ENCODE assay signal across 19 cellular contexts in genomic region chr11:15884131-15884530, GRCh38.
"Had no signal": no experiment of that assay in that cellular context is flagged by ENCODE, and none has a peak within 500 bp of the region (broad histone marks: within the 10 kb centered on the region; RNA-seq: fewer than 3 reads in every experiment).

No MANE protein-coding gene starts in this region.

- H3K4me3 Mint-ChIP-seq: activated B cell treated with CpG ODN at 0.5 μM for 24 hours; activated CD8-positive, alpha-beta T cell treated with anti-CD3 and anti-CD28 coated beads for 36 hours; activated naive CD4-positive, alpha-beta T cell treated with anti-CD3 and anti-CD28 coated beads, Interleukin-2, amount 50 U/mL, for 24 hours; central memory CD8-positive, alpha-beta T cell; naive thymus-derived CD4-positive, alpha-beta T cell; stimulated activated naive CD8-positive, alpha-beta T cell treated with anti-CD3 and anti-CD28 coated beads, Interleukin-15, Interleukin-2, amounts not matched to agents 100 ng/mL and 50 ng/mL, for 24 hours; T-helper 2 cell treated with Interferon-gamma antibody and Interleukin-4, amounts not matched to agents 5 μg/mL and 100 μg/mL, for 36 hours had no signal

- H3K27ac Mint-ChIP-seq: activated B cell treated with CpG ODN at 0.5 μM for 24 hours; activated CD8-positive, alpha-beta T cell treated with anti-CD3 and anti-CD28 coated beads for 36 hours; activated naive CD4-positive, alpha-beta T cell treated with anti-CD3 and anti-CD28 coated beads, Interleukin-2, amount 50 U/mL, for 24 hours; naive thymus-derived CD4-positive, alpha-beta T cell; stimulated activated naive CD8-positive, alpha-beta T cell treated with anti-CD3 and anti-CD28 coated beads, Interleukin-15, Interleukin-2, amounts not matched to agents 100 ng/mL and 50 ng/mL, for 24 hours; T-helper 2 cell treated with Interferon-gamma antibody and Interleukin-4, amounts not matched to agents 5 μg/mL and 100 μg/mL, for 36 hours had no signal

- ATAC-seq: activated CD8-positive, alpha-beta T cell treated with anti-CD3 and anti-CD28 coated beads for 36 hours; left colon; mucosa of descending colon; naive thymus-derived CD4-positive, alpha-beta T cell had no signal

- H3K9me3 ChIP-seq: adrenal gland, mucosa of descending colon, spleen had no signal

- DNase-seq: activated B cell treated with CpG ODN at 0.5 μM for 24 hours; activated CD4-positive, alpha-beta T cell treated with anti-CD3 and anti-CD28 coated beads for 48 hours; activated CD8-positive, alpha-beta T cell treated with anti-CD3 and anti-CD28 coated beads for 36 hours; activated effector memory CD4-positive, alpha-beta T cell treated with anti-CD3 and anti-CD28 coated beads, Interleukin-2, amount 50 U/mL, for 16 hours; activated T-cell treated with anti-CD3 and anti-CD28 coated beads, Interleukin-2, amount 50 U/mL, for 48 hours; cortex of kidney; effector CD4-positive, alpha-beta T cell; foreskin fibroblast; left colon; mucosa of descending colon; naive thymus-derived CD4-positive, alpha-beta T cell; posterior cingulate gyrus; spleen had no signal

- H3K36me3 Mint-ChIP-seq: activated naive CD4-positive, alpha-beta T cell treated with anti-CD3 and anti-CD28 coated beads, Interleukin-2, amount 50 U/mL, for 24 hours; naive thymus-derived CD4-positive, alpha-beta T cell had no signal

- H3K27me3 Mint-ChIP-seq: activated B cell treated with CpG ODN at 0.5 μM for 24 hours; central memory CD8-positive, alpha-beta T cell; stimulated activated naive CD8-positive, alpha-beta T cell treated with anti-CD3 and anti-CD28 coated beads, Interleukin-15, Interleukin-2, amounts not matched to agents 100 ng/mL and 50 ng/mL, for 24 hours had no signal

- H3K4me3 ChIP-seq: adrenal gland, mucosa of descending colon, spleen had no signal

- H3K36me3 ChIP-seq: adrenal gland, spleen had no signal

- H3K9me3 Mint-ChIP-seq: activated B cell treated with CpG ODN at 0.5 μM for 24 hours; activated CD8-positive, alpha-beta T cell treated with anti-CD3 and anti-CD28 coated beads for 36 hours; activated naive CD4-positive, alpha-beta T cell treated with anti-CD3 and anti-CD28 coated beads, Interleukin-2, amount 50 U/mL, for 24 hours; stimulated activated naive CD8-positive, alpha-beta T cell treated with anti-CD3 and anti-CD28 coated beads, Interleukin-15, Interleukin-2, amounts not matched to agents 100 ng/mL and 50 ng/mL, for 24 hours; T-helper 2 cell treated with Interferon-gamma antibody and Interleukin-4, amounts not matched to agents 5 μg/mL and 100 μg/mL, for 36 hours had no signal

- H3K4me1 Mint-ChIP-seq: activated B cell treated with CpG ODN at 0.5 μM for 24 hours; activated naive CD4-positive, alpha-beta T cell treated with anti-CD3 and anti-CD28 coated beads, Interleukin-2, amount 50 U/mL, for 24 hours; central memory CD8-positive, alpha-beta T cell; naive thymus-derived CD4-positive, alpha-beta T cell had no signal

- FAIRE-seq: endothelial cell of umbilical vein had no signal

- H3K27ac ChIP-seq: spleen had no signal

- H3K4me1 ChIP-seq: adrenal gland, spleen had no signal

- H3K27me3 ChIP-seq: adrenal gland, spleen had no signal
